In genomic region chr12:111792155-111792876, GRCh38 we compare ENCODE assay signal across 13 cellular contexts. TPM values are rescaled to one million over a fixed set of nuclear protein-coding genes. Genes with fewer than 3 reads are reported as not detected.
DNase-seq lines count a peak whose midpoint lies in the region; ATAC-seq, FAIRE-seq and TF ChIP-seq lines count a peak whose summit lies in the region.
"Had no signal": no experiment of that assay in that cellular context is flagged by ENCODE, and none has a peak within 500 bp of the region (broad histone marks: within the 10 kb centered on the region; RNA-seq: fewer than 3 reads in every experiment).

No MANE protein-coding gene starts in this region.

- H3K9me3 Mint-ChIP-seq in astrocyte (ENCODE audit: unreplicated experiment): no peaks in the 10 kb centered on the region

- H4K20me1 ChIP-seq in astrocyte (ENCODE audit: insufficient read depth, low read length): no peaks in the 10 kb centered on the region

- H3K4me1 Mint-ChIP-seq in astrocyte (ENCODE audit: low read depth, unreplicated experiment): no peaks in the 10 kb centered on the region

- ATAC-seq in left cardiac atrium (peak; percentile 91 to 95), psoas muscle (peak; percentile 87 to 93 (median 90))

- intact Hi-C loops in left cardiac atrium (cut with DNase I) (no loop called here), psoas muscle (cut with DNase I) (no loop called here)

- peak; percentile 77 for DNase-seq in Daoy (ENCODE audit: low read depth)
- no peak for DNase-seq in astrocyte (ENCODE audit: low read depth)
- DNase-seq in left cardiac atrium: peak; percentile 88
- DNase-seq in psoas muscle: peak; percentile 82 to 86
- no peak for DNase-seq in NCI-H128 (lab: John Stamatoyannopoulos, UW; ENCODE audit: unreplicated experiment)
- DNase-seq in WERI-Rb-1: no peak
- DNase-seq in NCI-H2196 (lab: John Stamatoyannopoulos, UW; ENCODE audit: unreplicated experiment): no peak
- no peak for DNase-seq in NOMO-1 (lab: John Stamatoyannopoulos, UW; ENCODE audit: unreplicated experiment in 2 of 2)
- DNase-seq: activated effector memory CD4-positive, alpha-beta T cell treated with Interleukin-2 at 50 U/mL for 16 hours; hippocampal formation; NCI-H524; SIG-M5 had no signal

- H3K27ac Mint-ChIP-seq in astrocyte (ENCODE audit: unreplicated experiment): peak overlapping the region; percentile 58

- H3K9me3 ChIP-seq in astrocyte (ENCODE audit: insufficient read depth, low read depth, low read length): no peaks in the 10 kb centered on the region
- H3K9me3 ChIP-seq in psoas muscle: no peaks in the 10 kb centered on the region
- H3K9me3 ChIP-seq in WERI-Rb-1 (ENCODE audit: severe bottlenecking): no peaks in the 10 kb centered on the region

- no peak overlapping the region for H3K4me3 ChIP-seq in astrocyte (ENCODE audit: insufficient read depth, low read depth, low read length)
- no peak overlapping the region for H3K4me3 ChIP-seq in psoas muscle
- no peak overlapping the region for H3K4me3 ChIP-seq in WERI-Rb-1 (ENCODE audit: low read depth, low read length)

- TF ChIP-seq CTCF in astrocyte (IDR thresholded peaks at IDR 0.05; ENCODE audit: insufficient read depth, low read depth, low read length): no peak
- no peak for TF ChIP-seq CTCF in psoas muscle (IDR thresholded peaks at IDR 0.05)
- no peak for TF ChIP-seq CTCF in WERI-Rb-1 (IDR thresholded peaks at IDR 0.05; ENCODE audit: low read depth, low read length)

- no peaks in the 10 kb centered on the region for H3K27me3 ChIP-seq in astrocyte (ENCODE audit: insufficient read depth, low read length)
- no peaks in the 10 kb centered on the region for H3K27me3 ChIP-seq in psoas muscle (ENCODE audit: insufficient read depth in 3 of 3, low read length in 2 of 3)
- H3K27me3 ChIP-seq in WERI-Rb-1 (ENCODE audit: insufficient read depth, low read depth, severe bottlenecking): no peaks in the 10 kb centered on the region

- no peak overlapping the region for H2AFZ ChIP-seq in astrocyte (ENCODE audit: low read depth, low read length)

- no peaks in the 10 kb centered on the region for H3K79me2 ChIP-seq in astrocyte (ENCODE audit: insufficient read depth, low read length)

- H3K36me3 ChIP-seq in astrocyte (ENCODE audit: insufficient read depth, low read length) (no peaks in the 10 kb centered on the region), psoas muscle (ENCODE audit: insufficient read depth in 1 of 2, low read depth in 1 of 2) (peaks cover 0 to 87% of the 10 kb centered on the region in 2 donors), WERI-Rb-1 (no peaks in the 10 kb centered on the region)

- 80 to 83% (median 80%) methylated on average over 27 of the region's 27 CpGs for WGBS in psoas muscle, 3 donors

- H3K9ac ChIP-seq in astrocyte (ENCODE audit: low read length): no peak overlapping the region

- H3K27me3 Mint-ChIP-seq in astrocyte (ENCODE audit: low read depth, unreplicated experiment): no peaks in the 10 kb centered on the region

- no peak overlapping the region for H3K4me3 Mint-ChIP-seq in astrocyte (ENCODE audit: unreplicated experiment)

- H3K4me2 ChIP-seq in astrocyte (ENCODE audit: low read length): no peak overlapping the region

- H3K27ac ChIP-seq in astrocyte (ENCODE audit: low read depth, low read length) (no peak overlapping the region), psoas muscle (peak overlapping the region; percentile 77), WERI-Rb-1 (no peak overlapping the region)

- H3K36me3 Mint-ChIP-seq in astrocyte (ENCODE audit: low read depth, unreplicated experiment): peaks cover 29% of the 10 kb centered on the region

- H3K4me1 ChIP-seq in astrocyte (ENCODE audit: insufficient read depth, low read length): no peaks in the 10 kb centered on the region
- peaks cover 9% of the 10 kb centered on the region for H3K4me1 ChIP-seq in psoas muscle

- FAIRE-seq in astrocyte (lab: Jason Lieb, UNC): no peak
- FAIRE-seq: colon had no signal

RNA-seq across cellular contexts. Expression of gene ALDH2, which starts 25.6 kb away (rescaled TPM):
- total RNA-seq in Daoy (2014; rRNA removed; shearing (Covaris generic)): 28.5 and 36.1 TPM in 2 replicates
- total RNA-seq in astrocyte: 79.2 and 82.0 TPM in 2 replicates
- total RNA-seq in left cardiac atrium: 100 to 1,000 TPM; 268 to 331 TPM
- 100 to 1,000 TPM; 135 to 212 (median 158) TPM for total RNA-seq in psoas muscle
- 100 to 1,000 TPM in 1 of 3 donors, 10 to 100 TPM in 2; 66.6 to 129 (median 90.4) TPM for polyA plus RNA-seq in psoas muscle

RNA-seq across cellular contexts. Expression of gene MAPKAPK5, which starts 49.7 kb away (rescaled TPM):
- total RNA-seq in Daoy (2014; rRNA removed; shearing (Covaris generic)): 68.7 and 78.8 TPM in 2 replicates
- total RNA-seq in astrocyte (39.4 and 42.6 TPM in 2 replicates), left cardiac atrium (10 to 100 TPM; 24.2 to 31.6 TPM), psoas muscle (10 to 100 TPM; 23.9 to 36.0 (median 31.0) TPM)
- 10 to 100 TPM; 21.7 to 41.2 (median 39.8) TPM for polyA plus RNA-seq in psoas muscle

Comparison
In these comparisons a context has a peak if more than half of its experiments do, and no peak if none do; other contexts are left out.
1. DNase-seq: peak in Daoy (single experiment), left cardiac atrium (single experiment) and psoas muscle (2 of 2); none in astrocyte (single experiment), NCI-H128 (single experiment), WERI-Rb-1 (single experiment), NCI-H2196 (single experiment) and NOMO-1 (0 of 2).